In the genomic region with DNA sequence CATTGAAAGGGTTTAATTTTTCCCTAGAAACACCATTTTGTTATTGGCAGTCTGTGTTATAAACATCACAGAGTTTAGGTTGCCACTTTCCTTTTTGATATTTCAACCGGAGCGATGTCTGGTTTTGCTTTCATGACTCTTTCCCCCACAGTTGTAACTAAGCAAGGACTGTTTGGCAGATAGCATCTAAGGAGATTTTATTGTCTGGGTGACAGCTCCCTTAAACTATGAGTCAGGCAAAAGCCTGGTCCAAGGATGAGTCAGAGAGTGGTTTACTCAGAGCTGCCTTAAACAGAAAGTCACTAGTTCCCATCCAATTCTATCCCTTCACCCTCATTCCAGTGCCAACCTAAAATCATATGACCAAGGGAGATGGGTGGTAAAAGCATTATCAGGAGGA, we compare ENCODE assay signal across 8 cellular contexts.
DNase-seq lines count a peak whose midpoint lies in the region; ATAC-seq, FAIRE-seq and TF ChIP-seq lines count a peak whose summit lies in the region.

No MANE protein-coding gene starts in this region.

- no peak for ATAC-seq in GM21447 (IDR thresholded peaks at IDR 0.05; ENCODE audit: unreplicated experiment)

- DNase-seq in DMS53 treated with DMSO at 0.1 percent for 48 hours (lab: John Stamatoyannopoulos, UW; ENCODE audit: unreplicated experiment) = peak; percentile 38
- DNase-seq in HEK293T (ENCODE audit: extremely low spot score) = peak; percentile 13
- DNase-seq in RCC 7860 (ENCODE audit: low spot score) = peak; percentile 99
- peak; percentile 20 for DNase-seq in glomerular endothelial cell (ENCODE audit: extremely low read depth, low read depth, low spot score)
- DNase-seq in GM13976 (ENCODE audit: low spot score) = no peak
- no peak for DNase-seq in GM19239 (ENCODE audit: insufficient read length, low spot score)
- DNase-seq in WERI-Rb-1 = no peak

- CTCF ChIA-PET in HEK293T (lab: Yijun Ruan, JAX) = interaction anchor here (0.6 kb wide), 1 partner anchor 617 kb away, joined by 3 read pairs; no protein-coding TSS in a partner anchor

- FAIRE-seq in RCC 7860 (lab: Jason Lieb, UNC) (peak; percentile 99), GM19239 (lab: Jason Lieb, UNC) (no peak)

- H3K36me3 ChIP-seq in WERI-Rb-1 = no peaks in the 10 kb centered on the region

- TF ChIP-seq CTCF in GM13976 (IDR thresholded peaks at IDR 0.05; ENCODE audit: borderline replicate concordance, control extremely low read depth, extremely low read depth, insufficient read depth, missing control alignments) = no peak
- no peak for TF ChIP-seq CTCF in WERI-Rb-1 (IDR thresholded peaks at IDR 0.05; ENCODE audit: low read depth, low read length)

- H3K27me3 ChIP-seq in WERI-Rb-1 (ENCODE audit: insufficient read depth, low read depth, severe bottlenecking) = no peaks in the 10 kb centered on the region

- in situ Hi-C loops in GM13976 (cut with MboI; ENCODE audit: low sequenced_read_pairs, unreplicated experiment) = no loop called here

- H3K4me3 ChIP-seq in WERI-Rb-1 (ENCODE audit: low read depth, low read length) = no peak overlapping the region

- no peak overlapping the region for H3K27ac ChIP-seq in WERI-Rb-1

- H3K9me3 ChIP-seq in WERI-Rb-1 (ENCODE audit: severe bottlenecking) = no peaks in the 10 kb centered on the region

- POLR2A ChIA-PET in HEK293T (lab: Yijun Ruan, JAX) = no interaction called here

TF ChIP-seq in HEK293T, 16 proteins besides CTCF, POLR2A, EP300 and RAD21:
- TF ChIP-seq CTBP1 (IDR thresholded peaks at IDR 0.05; ENCODE audit: borderline replicate concordance) = no peak
- TF ChIP-seq L3MBTL2 (conservative IDR thresholded peaks at IDR 0.05) = no peak
- TF ChIP-seq FOXM1 (IDR thresholded peaks at IDR 0.05; ENCODE audit: borderline replicate concordance) = no peak
- TF ChIP-seq, protein P1, sequence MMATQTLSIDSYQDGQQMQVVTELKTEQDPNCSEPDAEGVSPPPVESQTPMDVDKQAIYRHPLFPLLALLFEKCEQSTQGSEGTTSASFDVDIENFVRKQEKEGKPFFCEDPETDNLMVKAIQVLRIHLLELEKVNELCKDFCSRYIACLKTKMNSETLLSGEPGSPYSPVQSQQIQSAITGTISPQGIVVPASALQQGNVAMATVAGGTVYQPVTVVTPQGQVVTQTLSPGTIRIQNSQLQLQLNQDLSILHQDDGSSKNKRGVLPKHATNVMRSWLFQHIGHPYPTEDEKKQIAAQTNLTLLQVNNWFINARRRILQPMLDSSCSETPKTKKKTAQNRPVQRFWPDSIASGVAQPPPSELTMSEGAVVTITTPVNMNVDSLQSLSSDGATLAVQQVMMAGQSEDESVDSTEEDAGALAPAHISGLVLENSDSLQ (IDR thresholded peaks at IDR 0.05) = no peak
- no peak for TF ChIP-seq SP1 (IDR thresholded peaks at IDR 0.05)
- no peak for TF ChIP-seq SUZ12 (IDR thresholded peaks at IDR 0.05)
- no peak for TF ChIP-seq NFRKB (IDR thresholded peaks at IDR 0.05)
- TF ChIP-seq TARDBP (IDR thresholded peaks at IDR 0.05) = no peak
- no peak for TF ChIP-seq FOXA1 (IDR thresholded peaks at IDR 0.05)
- TF ChIP-seq ARNT (IDR thresholded peaks at IDR 0.05) = no peak
- no peak for TF ChIP-seq BHLHE40 (IDR thresholded peaks at IDR 0.05; ENCODE audit: borderline replicate concordance)
- no peak for TF ChIP-seq LEF1 (IDR thresholded peaks at IDR 0.05; ENCODE audit: borderline replicate concordance)
- no peak for TF ChIP-seq HDGF (IDR thresholded peaks at IDR 0.05; ENCODE audit: borderline replicate concordance)
- TF ChIP-seq FOXK2 (IDR thresholded peaks at IDR 0.05) = no peak
- no peak for TF ChIP-seq ELF4 (IDR thresholded peaks at IDR 0.05)
- no peak for TF ChIP-seq ZNF384 (IDR thresholded peaks at IDR 0.05)

Comparison
In these comparisons a context has a peak if more than half of its experiments do, and no peak if none do; other contexts are left out.
1. DNase-seq: peak in DMS53 treated with DMSO at 0.1 percent for 48 hours (single experiment), HEK293T (single experiment), RCC 7860 (single experiment) and glomerular endothelial cell (single experiment); none in GM13976 (single experiment), GM19239 (single experiment) and WERI-Rb-1 (single experiment).